In the genomic region with DNA sequence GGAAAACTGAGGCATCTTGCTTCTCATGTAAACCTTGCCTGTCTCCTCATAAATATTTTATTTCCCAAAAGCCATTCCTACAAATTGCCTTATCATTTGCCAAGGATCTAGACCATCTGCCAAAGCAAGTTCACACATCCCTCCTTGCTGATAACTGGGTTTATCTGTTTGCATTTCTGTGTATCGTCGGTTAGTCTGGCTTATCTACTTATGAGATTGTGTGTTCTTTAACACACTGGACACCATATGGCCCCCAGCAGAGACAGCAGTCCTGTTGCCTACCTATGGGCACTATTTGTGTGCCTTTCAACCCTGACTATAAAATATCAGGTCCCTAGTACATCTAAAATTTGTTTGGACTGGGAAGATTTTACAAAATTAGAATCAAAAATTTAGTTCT, we compare ENCODE assay signal across 1 cellular context.
TF ChIP-seq lines count a peak whose summit lies in the region.

No MANE protein-coding gene starts in this region.

TF ChIP-seq in SK-N-SH treated with all-trans-retinoic acid at 6 μM for 48 hours, 23 proteins besides CTCF, POLR2A, EP300 and RAD21 (continued from another document):
- TF ChIP-seq, protein P1, sequence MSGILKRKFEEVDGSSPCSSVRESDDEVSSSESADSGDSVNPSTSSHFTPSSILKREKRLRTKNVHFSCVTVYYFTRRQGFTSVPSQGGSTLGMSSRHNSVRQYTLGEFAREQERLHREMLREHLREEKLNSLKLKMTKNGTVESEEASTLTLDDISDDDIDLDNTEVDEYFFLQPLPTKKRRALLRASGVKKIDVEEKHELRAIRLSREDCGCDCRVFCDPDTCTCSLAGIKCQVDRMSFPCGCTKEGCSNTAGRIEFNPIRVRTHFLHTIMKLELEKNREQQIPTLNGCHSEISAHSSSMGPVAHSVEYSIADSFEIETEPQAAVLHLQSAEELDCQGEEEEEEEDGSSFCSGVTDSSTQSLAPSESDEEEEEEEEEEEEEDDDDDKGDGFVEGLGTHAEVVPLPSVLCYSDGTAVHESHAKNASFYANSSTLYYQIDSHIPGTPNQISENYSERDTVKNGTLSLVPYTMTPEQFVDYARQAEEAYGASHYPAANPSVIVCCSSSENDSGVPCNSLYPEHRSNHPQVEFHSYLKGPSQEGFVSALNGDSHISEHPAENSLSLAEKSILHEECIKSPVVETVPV (CRISPR knock-in tag; IDR thresholded peaks at IDR 0.05), result no peak
- TF ChIP-seq ZNF70 (CRISPR knock-in tag; IDR thresholded peaks at IDR 0.05), result no peak
- TF ChIP-seq BACH2 (CRISPR knock-in tag; IDR thresholded peaks at IDR 0.05; ENCODE audit: borderline replicate concordance), result no peak
- TF ChIP-seq, protein P2, sequence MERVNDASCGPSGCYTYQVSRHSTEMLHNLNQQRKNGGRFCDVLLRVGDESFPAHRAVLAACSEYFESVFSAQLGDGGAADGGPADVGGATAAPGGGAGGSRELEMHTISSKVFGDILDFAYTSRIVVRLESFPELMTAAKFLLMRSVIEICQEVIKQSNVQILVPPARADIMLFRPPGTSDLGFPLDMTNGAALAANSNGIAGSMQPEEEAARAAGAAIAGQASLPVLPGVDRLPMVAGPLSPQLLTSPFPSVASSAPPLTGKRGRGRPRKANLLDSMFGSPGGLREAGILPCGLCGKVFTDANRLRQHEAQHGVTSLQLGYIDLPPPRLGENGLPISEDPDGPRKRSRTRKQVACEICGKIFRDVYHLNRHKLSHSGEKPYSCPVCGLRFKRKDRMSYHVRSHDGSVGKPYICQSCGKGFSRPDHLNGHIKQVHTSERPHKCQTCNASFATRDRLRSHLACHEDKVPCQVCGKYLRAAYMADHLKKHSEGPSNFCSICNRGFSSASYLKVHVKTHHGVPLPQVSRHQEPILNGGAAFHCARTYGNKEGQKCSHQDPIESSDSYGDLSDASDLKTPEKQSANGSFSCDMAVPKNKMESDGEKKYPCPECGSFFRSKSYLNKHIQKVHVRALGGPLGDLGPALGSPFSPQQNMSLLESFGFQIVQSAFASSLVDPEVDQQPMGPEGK (CRISPR knock-in tag; IDR thresholded peaks at IDR 0.05; ENCODE audit: borderline replicate concordance), result no peak
- no peak for TF ChIP-seq ZC3H10 (CRISPR knock-in tag; IDR thresholded peaks at IDR 0.05)
- TF ChIP-seq GLIS3 (CRISPR knock-in tag; IDR thresholded peaks at IDR 0.05), result no peak
- TF ChIP-seq ISL1 (CRISPR knock-in tag; IDR thresholded peaks at IDR 0.05), result no peak
- no peak for TF ChIP-seq OSR1 (CRISPR knock-in tag; IDR thresholded peaks at IDR 0.05)
- TF ChIP-seq ZNF8 (CRISPR knock-in tag; IDR thresholded peaks at IDR 0.05), result no peak
- TF ChIP-seq ZNF565 (CRISPR knock-in tag; conservative IDR thresholded peaks at IDR 0.05; ENCODE audit: low read depth), result no peak
